Comparison of ENCODE assay signal across 8 cellular contexts in genomic region chr21:29299046-29299905, GRCh38. TPM values are rescaled to one million over a fixed set of nuclear protein-coding genes. Genes with fewer than 3 reads are reported as not detected.
A peak's percentile ranks its signal among the peaks of the same experiment; 100 is the strongest.
DNase-seq lines count a peak whose midpoint lies in the region; ATAC-seq and TF ChIP-seq lines count a peak whose summit lies in the region.

No MANE protein-coding gene starts in this region.

- H3K27me3 ChIP-seq in Loucy (ENCODE audit: insufficient read depth, low read length, poor library complexity, severe bottlenecking): no peaks in the 10 kb centered on the region
- H3K27me3 ChIP-seq in smooth muscle cell (ENCODE audit: low read depth): no peaks in the 10 kb centered on the region

- 1% methylated on average over 30 of the region's 75 CpGs for WGBS in smooth muscle cell (ENCODE audit: low lambda C conversion rate)

- H3K9ac ChIP-seq in Loucy (ENCODE audit: low read depth, low read length, poor library complexity, severe bottlenecking): peak overlapping the region; percentile 85
- peak overlapping the region; percentile 93 for H3K9ac ChIP-seq in smooth muscle cell (ENCODE audit: low read depth)

- TSS peak; percentile 29 for BruUV-seq in Calu3 (replicated peaks; lab: Mats Ljungman, UMichigan)
- BruUV-seq in MCF 10A (replicated peaks; lab: Mats Ljungman, UMichigan): TSS peak; percentile 42

- H3K4me1 ChIP-seq in Loucy (ENCODE audit: insufficient read depth, low read length, poor library complexity, severe bottlenecking) (peaks cover 43% of the 10 kb centered on the region), smooth muscle cell (ENCODE audit: low read depth) (peaks cover 27% of the 10 kb centered on the region)

- DNase-seq in Calu3 (peak; percentile 48), MCF 10A (ENCODE audit: unreplicated experiment) (peak; percentile 55), immature natural killer cell (peak; percentile 78 to 81 (median 79)), smooth muscle cell (lab: John Stamatoyannopoulos, UW; ENCODE audit: unreplicated experiment) (peak; percentile 61), NK-92 (lab: John Stamatoyannopoulos, UW; ENCODE audit: unreplicated experiment) (no peak)

- H2AFZ ChIP-seq in Loucy (ENCODE audit: low read length) (peak overlapping the region; percentile 87), smooth muscle cell (ENCODE audit: low read depth) (no peak overlapping the region)

- peak; percentile 19 for ATAC-seq in GM21717 (IDR thresholded peaks at IDR 0.05; ENCODE audit: unreplicated experiment)

- H3K27ac ChIP-seq in VCaP (peak overlapping the region; percentile 89), smooth muscle cell (ENCODE audit: low read depth) (peak overlapping the region; percentile 93)

- H3K9me2 ChIP-seq in Loucy (replicated peaks; ENCODE audit: low read depth, low read length): no peaks in the 10 kb centered on the region

- H3K4me1 Mint-ChIP-seq in Calu3 (ENCODE audit: low read depth, unreplicated experiment) (peaks cover 9% of the 10 kb centered on the region), MCF 10A (ENCODE audit: insufficient read depth, unreplicated experiment) (peaks cover 38% of the 10 kb centered on the region), immature natural killer cell (peaks cover 45 to 53% of the 10 kb centered on the region in 2 donors)

- no peaks in the 10 kb centered on the region for H3F3A ChIP-seq in Loucy (ENCODE audit: low read depth)
- peaks cover 4% of the 10 kb centered on the region for H3F3A ChIP-seq in smooth muscle cell (ENCODE audit: low read depth)

- no peaks in the 10 kb centered on the region for H3K9me3 Mint-ChIP-seq in Calu3 (ENCODE audit: low read depth, unreplicated experiment)
- H3K9me3 Mint-ChIP-seq in MCF 10A (ENCODE audit: unreplicated experiment): no peaks in the 10 kb centered on the region
- H3K9me3 Mint-ChIP-seq in immature natural killer cell: no peaks in the 10 kb centered on the region

- intact Hi-C loops in Calu3 (cut with micrococcal nuclease; ENCODE audit: unreplicated experiment) (no loop called here), MCF 10A (cut with micrococcal nuclease) (loop anchor here (2.0 to 10.0 kb wide), 3 partner anchors 40 to 208 kb away; no protein-coding TSS in a partner anchor)

- no peaks in the 10 kb centered on the region for H3K27me3 Mint-ChIP-seq in Calu3 (ENCODE audit: unreplicated experiment)
- no peaks in the 10 kb centered on the region for H3K27me3 Mint-ChIP-seq in MCF 10A (ENCODE audit: insufficient read depth, unreplicated experiment)
- peaks cover 4 to 20% (median 5%) of the 10 kb centered on the region in 3 donors for H3K27me3 Mint-ChIP-seq in immature natural killer cell (ENCODE audit: low read depth in 3 of 3)

- H3K36me3 Mint-ChIP-seq in Calu3 (ENCODE audit: insufficient read depth, unreplicated experiment) (peaks cover 35% of the 10 kb centered on the region), MCF 10A (ENCODE audit: insufficient read depth, unreplicated experiment) (peaks cover 7% of the 10 kb centered on the region), immature natural killer cell (no peaks in the 10 kb centered on the region)

- CTCF ChIA-PET in Calu3 (lab: Charles Lee) (interaction anchor here (0.6 to 1.7 kb wide), 5 partner anchors 15 to 117 kb away, joined by 3 to 8 read pairs (median 3); no protein-coding TSS in a partner anchor), MCF 10A (lab: Yijun Ruan, JAX) (interaction anchor here (0.5 to 7.1 kb wide), 25 partner anchors 10 to 212 kb away, joined by 3 to 93 read pairs (median 5); no protein-coding TSS in a partner anchor)

- H3K27ac Mint-ChIP-seq in Calu3 (ENCODE audit: unreplicated experiment): peak overlapping the region; percentile 92
- H3K27ac Mint-ChIP-seq in MCF 10A (ENCODE audit: low read depth, unreplicated experiment): peak overlapping the region; percentile 61
- H3K27ac Mint-ChIP-seq in immature natural killer cell: peak overlapping the region; percentile 88 to 94 (median 92)

- H3K4me2 ChIP-seq in Loucy (ENCODE audit: low read depth, low read length, poor library complexity, severe bottlenecking) (peak overlapping the region; percentile 80), smooth muscle cell (peak overlapping the region; percentile 87)

- peak overlapping the region; percentile 94 for H3K4me3 Mint-ChIP-seq in Calu3 (ENCODE audit: low read depth, unreplicated experiment)
- H3K4me3 Mint-ChIP-seq in MCF 10A (ENCODE audit: unreplicated experiment): peak overlapping the region; percentile 81
- H3K4me3 Mint-ChIP-seq in immature natural killer cell: peak overlapping the region; percentile 81 to 99 (median 88)

- H3K36me3 ChIP-seq in Loucy (ENCODE audit: insufficient read depth, low read length) (no peaks in the 10 kb centered on the region), smooth muscle cell (ENCODE audit: low read depth) (no peaks in the 10 kb centered on the region)

- H4K20me1 ChIP-seq in Loucy (ENCODE audit: insufficient read depth, low read length, poor library complexity, severe bottlenecking) (peaks cover 49% of the 10 kb centered on the region), smooth muscle cell (ENCODE audit: low read depth) (peaks cover 50% of the 10 kb centered on the region)

- peak overlapping the region; percentile 82 for H3K4me3 ChIP-seq in Loucy (ENCODE audit: low read length, poor library complexity, severe bottlenecking)
- peak overlapping the region; percentile 71 for H3K4me3 ChIP-seq in smooth muscle cell

- POLR2A ChIA-PET in MCF 10A (lab: Yijun Ruan, JAX): interaction anchor here (0.8 to 10.8 kb wide), 36 partner anchors 10 to 275 kb away, joined by 3 to 256 read pairs (median 11); partner anchors contain the start of genes CCT8 and USP16

- TF ChIP-seq CTCF in Calu3 (IDR thresholded peaks at IDR 0.05; ENCODE audit: unreplicated experiment): no peak
- no peak for TF ChIP-seq CTCF in Loucy (conservative IDR thresholded peaks at IDR 0.05; ENCODE audit: low read length)
- no peak for TF ChIP-seq CTCF in VCaP (conservative IDR thresholded peaks at IDR 0.05)
- no peak for TF ChIP-seq CTCF in MCF 10A (IDR thresholded peaks at IDR 0.05; ENCODE audit: unreplicated experiment)
- no peak for TF ChIP-seq CTCF in smooth muscle cell (IDR thresholded peaks at IDR 0.05; ENCODE audit: borderline replicate concordance, insufficient read depth, poor library complexity, severe bottlenecking)

- H3K79me2 ChIP-seq in Loucy (ENCODE audit: insufficient read depth, low read length): peaks cover 51% of the 10 kb centered on the region
- H3K79me2 ChIP-seq in smooth muscle cell (ENCODE audit: low read depth): peaks cover 52% of the 10 kb centered on the region

- no peaks in the 10 kb centered on the region for H3K9me3 ChIP-seq in Loucy (ENCODE audit: insufficient read depth, low read depth, low read length)
- H3K9me3 ChIP-seq in smooth muscle cell (replicated peaks; ENCODE audit: low read depth): no peaks in the 10 kb centered on the region

RNA-seq across cellular contexts. Expression of gene BACH1, which starts 0.6 kb away (rescaled TPM):
- total RNA-seq in Calu3 (2022) (78.8 and 80.2 TPM in 2 replicates), MCF 10A (2022) (69.3 and 76.6 TPM in 2 replicates), smooth muscle cell (103 and 113 TPM in 2 replicates)
- polyA plus RNA-seq in immature natural killer cell (10 to 100 TPM; 10.1 to 30.2 (median 17.4) TPM), smooth muscle cell (26.3 and 29.5 TPM in 2 replicates)
